ENCODE assay signal across 8 cellular contexts in genomic region chr3:39052613-39053012, GRCh38. TPM values are rescaled to one million over a fixed set of nuclear protein-coding genes. Genes with fewer than 3 reads are reported as not detected.
DNase-seq lines count a peak whose midpoint lies in the region; ATAC-seq and TF ChIP-seq lines count a peak whose summit lies in the region.

No MANE protein-coding gene starts in this region.

- H3K4me1 ChIP-seq in suprapubic skin, result peaks cover 20% of the 10 kb centered on the region

- no peak for TF ChIP-seq EP300 in suprapubic skin (IDR thresholded peaks at IDR 0.05)

- TF ChIP-seq CTCF in suprapubic skin (IDR thresholded peaks at IDR 0.05), result no peak

- peaks cover 3% of the 10 kb centered on the region for H3K36me3 Mint-ChIP-seq in activated CD4-positive, alpha-beta T cell treated with anti-CD3 and anti-CD28 coated beads for 36 hours (ENCODE audit: low read depth)
- H3K36me3 Mint-ChIP-seq in activated CD8-positive, alpha-beta T cell treated with anti-CD3 and anti-CD28 coated beads, Interleukin-2, amount 10 ng/mL, durations not matched to agents 7 days and 5 days (ENCODE audit: low read depth), result no peaks in the 10 kb centered on the region

- peak overlapping the region; percentile 99 for H3K4me3 ChIP-seq in suprapubic skin

- no peak for ATAC-seq in activated CD4-positive, alpha-beta T cell treated with anti-CD3 and anti-CD28 coated beads for 36 hours
- ATAC-seq in activated CD8-positive, alpha-beta T cell treated with anti-CD3 and anti-CD28 coated beads, Interleukin-2, amount 10 ng/mL, durations not matched to agents 7 days and 5 days, result no peak

- peak overlapping the region; percentile 97 for H3K27ac Mint-ChIP-seq in activated CD4-positive, alpha-beta T cell treated with anti-CD3 and anti-CD28 coated beads for 36 hours
- peak overlapping the region; percentile 92 for H3K27ac Mint-ChIP-seq in activated CD8-positive, alpha-beta T cell treated with anti-CD3 and anti-CD28 coated beads, Interleukin-2, amount 10 ng/mL, durations not matched to agents 7 days and 5 days

- CTCF ChIA-PET in activated CD4-positive, alpha-beta T cell treated with anti-CD3 and anti-CD28 coated beads for 36 hours (lab: Charles Lee), result interaction anchor here (0.6 kb wide), 1 partner anchor 96 kb away, joined by 3 read pairs; no protein-coding TSS in a partner anchor
- CTCF ChIA-PET in activated CD8-positive, alpha-beta T cell treated with anti-CD3 and anti-CD28 coated beads, Interleukin-2, amount 10 ng/mL, durations not matched to agents 7 days and 5 days (lab: Charles Lee), result interaction anchor here (1.6 kb wide), 1 partner anchor 55 kb away, joined by 3 read pairs; the partner anchor contains the start of gene TTC21A

- H3K9me3 Mint-ChIP-seq in activated CD4-positive, alpha-beta T cell treated with anti-CD3 and anti-CD28 coated beads for 36 hours (ENCODE audit: low read depth), result no peaks in the 10 kb centered on the region
- no peaks in the 10 kb centered on the region for H3K9me3 Mint-ChIP-seq in activated CD8-positive, alpha-beta T cell treated with anti-CD3 and anti-CD28 coated beads, Interleukin-2, amount 10 ng/mL, durations not matched to agents 7 days and 5 days (ENCODE audit: insufficient read depth)

- no peaks in the 10 kb centered on the region for H3K27me3 ChIP-seq in suprapubic skin

- no peaks in the 10 kb centered on the region for H3K9me3 ChIP-seq in suprapubic skin

- no peaks in the 10 kb centered on the region for H3K27me3 Mint-ChIP-seq in activated CD4-positive, alpha-beta T cell treated with anti-CD3 and anti-CD28 coated beads for 36 hours
- H3K27me3 Mint-ChIP-seq in activated CD8-positive, alpha-beta T cell treated with anti-CD3 and anti-CD28 coated beads, Interleukin-2, amount 10 ng/mL, durations not matched to agents 7 days and 5 days (ENCODE audit: low read depth), result no peaks in the 10 kb centered on the region

- H3K27ac ChIP-seq in suprapubic skin, result peak overlapping the region; percentile 93

- no peak for TF ChIP-seq POLR2A in suprapubic skin (IDR thresholded peaks at IDR 0.05)

- peak; percentile 25 for DNase-seq in activated CD4-positive, alpha-beta T cell treated with anti-CD3 and anti-CD28 coated beads for 36 hours
- DNase-seq in activated CD4-positive, alpha-beta T cell treated with anti-CD3 and anti-CD28 coated beads for 4 hours, result no peak
- DNase-seq in activated CD8-positive, alpha-beta T cell treated with anti-CD3 and anti-CD28 coated beads, Interleukin-2, amount 10 ng/mL, durations not matched to agents 7 days and 5 days, result no peak
- DNase-seq in iris pigment epithelial cell (ENCODE audit: low read depth) (peak; percentile 10), suprapubic skin (ENCODE audit: low spot score in 2 of 2) (no peak), NCI-H446 treated with DMSO at 0.1 percent for 48 hours (lab: John Stamatoyannopoulos, UW) (no peak), anterior cingulate cortex (lab: John Stamatoyannopoulos, UW) (no peak), pons (ENCODE audit: low spot score) (no peak)

- POLR2A ChIA-PET in activated CD4-positive, alpha-beta T cell treated with anti-CD3 and anti-CD28 coated beads for 36 hours (lab: Charles Lee), result no interaction called here
- POLR2A ChIA-PET in activated CD8-positive, alpha-beta T cell treated with anti-CD3 and anti-CD28 coated beads, Interleukin-2, amount 10 ng/mL, durations not matched to agents 7 days and 5 days (lab: Charles Lee), result interaction anchor here (0.7 to 1.1 kb wide), 3 partner anchors 14 to 96 kb away, joined by 3 to 4 read pairs (median 4); no protein-coding TSS in a partner anchor

- peak overlapping the region; percentile 87 for H3K4me3 Mint-ChIP-seq in activated CD4-positive, alpha-beta T cell treated with anti-CD3 and anti-CD28 coated beads for 36 hours
- H3K4me3 Mint-ChIP-seq in activated CD8-positive, alpha-beta T cell treated with anti-CD3 and anti-CD28 coated beads, Interleukin-2, amount 10 ng/mL, durations not matched to agents 7 days and 5 days, result peak overlapping the region; percentile 84

- intact Hi-C loops in activated CD4-positive, alpha-beta T cell treated with anti-CD3 and anti-CD28 coated beads for 36 hours (cut with DNase I, micrococcal nuclease), result loop anchor here (1.0 to 5.0 kb wide), 9 partner anchors 99 to 1400 kb away; partner anchors contain the start of genes ACVR2B (in 1 of the 2), EIF1B (in 1 of the 2), OXSR1 (in 1 of the 2) and RPSA (in 1 of the 2)

- H3K4me1 Mint-ChIP-seq in activated CD4-positive, alpha-beta T cell treated with anti-CD3 and anti-CD28 coated beads for 36 hours, result peaks cover 46% of the 10 kb centered on the region
- peaks cover 17% of the 10 kb centered on the region for H3K4me1 Mint-ChIP-seq in activated CD8-positive, alpha-beta T cell treated with anti-CD3 and anti-CD28 coated beads, Interleukin-2, amount 10 ng/mL, durations not matched to agents 7 days and 5 days (ENCODE audit: low read depth)

- under 1% methylated on average over 12 of the region's 12 CpGs for WGBS in suprapubic skin

- no peaks in the 10 kb centered on the region for H3K36me3 ChIP-seq in suprapubic skin

RNA-seq across cellular contexts. Expression of gene WDR48, which starts 0.8 kb away (rescaled TPM):
- 10 to 100 TPM; 33.3 to 36.5 TPM for total RNA-seq in activated CD4-positive, alpha-beta T cell treated with anti-CD3 and anti-CD28 coated beads for 36 hours
- 10 to 100 TPM; 19.7 to 22.5 TPM for total RNA-seq in activated CD8-positive, alpha-beta T cell treated with anti-CD3 and anti-CD28 coated beads, Interleukin-2, amount 10 ng/mL, durations not matched to agents 7 days and 5 days
- 10 to 100 TPM; 18.3 to 49.3 (median 25.2) TPM for total RNA-seq in suprapubic skin

RNA-seq across cellular contexts. Expression of gene SCN11A, which starts 0.9 kb away (rescaled TPM):
- under 1 TPM; 0.07 to 0.09 TPM for total RNA-seq in activated CD4-positive, alpha-beta T cell treated with anti-CD3 and anti-CD28 coated beads for 36 hours
- not detected for total RNA-seq in activated CD8-positive, alpha-beta T cell treated with anti-CD3 and anti-CD28 coated beads, Interleukin-2, amount 10 ng/mL, durations not matched to agents 7 days and 5 days
- under 1 TPM; 0.10 to 0.64 (median 0.21) TPM for total RNA-seq in suprapubic skin

RNA-seq across cellular contexts. Expression of gene GORASP1, which starts 54.8 kb away (rescaled TPM):
- 10 to 100 TPM; 23.0 to 23.8 TPM for total RNA-seq in activated CD4-positive, alpha-beta T cell treated with anti-CD3 and anti-CD28 coated beads for 36 hours
- total RNA-seq in activated CD8-positive, alpha-beta T cell treated with anti-CD3 and anti-CD28 coated beads, Interleukin-2, amount 10 ng/mL, durations not matched to agents 7 days and 5 days, result 10 to 100 TPM; 10.8 to 11.0 TPM
- 100 to 1,000 TPM in 1 of 4 donors, 10 to 100 TPM in 3; 51.3 to 101 (median 73.8) TPM for total RNA-seq in suprapubic skin

RNA-seq across cellular contexts. Expression of gene TTC21A, which starts 54.9 kb away (rescaled TPM):
- total RNA-seq in activated CD4-positive, alpha-beta T cell treated with anti-CD3 and anti-CD28 coated beads for 36 hours, result 1 to 10 TPM; 1.8 to 2.3 TPM
- total RNA-seq in activated CD8-positive, alpha-beta T cell treated with anti-CD3 and anti-CD28 coated beads, Interleukin-2, amount 10 ng/mL, durations not matched to agents 7 days and 5 days, result 1 to 10 TPM in 1 of 2 experiments, under 1 TPM in 1; 0.97 to 1.2 TPM
- 10 to 100 TPM in 1 of 4 donors, 1 to 10 TPM in 3; 1.2 to 11.0 (median 4.7) TPM for total RNA-seq in suprapubic skin

Comparison
In these comparisons a context has a peak if more than half of its experiments do, and no peak if none do; other contexts are left out.
1. DNase-seq: peak in activated CD4-positive, alpha-beta T cell treated with anti-CD3 and anti-CD28 coated beads for 36 hours (single experiment) and iris pigment epithelial cell (single experiment); none in activated CD4-positive, alpha-beta T cell treated with anti-CD3 and anti-CD28 coated beads for 4 hours (0 of 2), activated CD8-positive, alpha-beta T cell treated with anti-CD3 and anti-CD28 coated beads, Interleukin-2, amount 10 ng/mL, durations not matched to agents 7 days and 5 days (single experiment), suprapubic skin (0 of 2), NCI-H446 treated with DMSO at 0.1 percent for 48 hours (single experiment), anterior cingulate cortex (0 of 58) and pons (single experiment).